In genomic region chr9:119372951-119373350, GRCh38 we compare ENCODE assay signal across 11 cellular contexts. TPM values are rescaled to one million over a fixed set of nuclear protein-coding genes. Genes with fewer than 3 reads are reported as not detected.
"Had no signal": no experiment of that assay in that cellular context is flagged by ENCODE, and none has a peak within 500 bp of the region (broad histone marks: within the 10 kb centered on the region; RNA-seq: fewer than 3 reads in every experiment).

No MANE protein-coding gene starts in this region.

- FAIRE-seq: HepG2 had no signal

- H3K36me3 ChIP-seq: HAP-1 had no signal

- H3K27ac ChIP-seq: GM23248, HL-60 had no signal

- H3K4me1 ChIP-seq: HAP-1 had no signal

- H3K9me3 ChIP-seq: HAP-1 had no signal

- H3K4me3 ChIP-seq: GM23248, HAP-1 had no signal

- DNase-seq: GM23248, GOT3, H7, HFFc6, KBM-7 had no signal

- ATAC-seq: HCT116, HepG2 had no signal

RNA-seq across cellular contexts. Expression of gene BRINP1, which starts 3.7 kb away (rescaled TPM):
- total RNA-seq: H4, HepG2, HFFc6, HT1080 had no signal
